ENCODE assay signal across 21 cellular contexts in the genomic region with DNA sequence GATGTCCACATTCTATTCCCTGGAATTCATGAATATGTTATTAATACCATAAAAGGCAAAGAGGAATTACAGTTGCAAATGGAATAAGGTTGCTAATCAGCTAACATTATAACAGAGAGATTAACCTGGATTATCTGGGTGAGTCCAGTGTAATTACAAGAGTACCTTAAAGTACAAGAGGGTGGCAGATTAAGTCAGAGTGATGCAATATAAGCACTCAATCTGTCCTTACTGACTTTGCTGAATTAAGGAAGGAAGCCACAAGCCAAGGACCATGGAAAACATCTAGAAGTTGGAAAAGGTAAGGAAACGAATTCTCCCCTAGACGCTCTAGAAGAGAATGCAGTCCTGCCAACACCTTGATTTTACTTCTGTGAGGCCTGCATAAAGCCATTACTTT. TPM values are rescaled to one million over a fixed set of nuclear protein-coding genes. Genes with fewer than 3 reads are reported as not detected.
"Had no signal": no experiment of that assay in that cellular context is flagged by ENCODE, and none has a peak within 500 bp of the region (broad histone marks: within the 10 kb centered on the region; RNA-seq: fewer than 3 reads in every experiment).

No MANE protein-coding gene starts in this region.

- ATAC-seq: T-cell had no signal

- DNase-seq: KBM-7, NCI-H1092 treated with DMSO at 0.1 percent for 48 hours, NCI-H1436, NCI-H187, NCI-H2029, NCI-H2081 treated with DMSO at 0.1 percent for 48 hours, NCI-H2171, NCI-H226, NCI-H446, NCI-H510A, NCI-H526, RPMI8226, SHP77, SK-N-SH, SW 1271, T-cell had no signal

- H3K9me3 ChIP-seq: SK-N-SH had no signal

- FAIRE-seq: RCC 7860 had no signal

- H3K4me2 ChIP-seq: SK-N-SH had no signal

- H3K9ac ChIP-seq: SK-N-SH had no signal

RNA-seq across cellular contexts. Expression of a gene that starts 20.6 kb away (rescaled TPM):
- total RNA-seq: HT-29, MCF 10A, SK-MEL-5, T-cell had no signal
- polyA plus RNA-seq: IgD-negative memory B cell had no signal
